Comparison of ENCODE assay signal across 29 cellular contexts in genomic region chr2:25524507-25524906, GRCh38.
A peak's percentile ranks its signal among the peaks of the same experiment; 100 is the strongest.
DNase-seq lines count a peak whose midpoint lies in the region; ATAC-seq, FAIRE-seq and TF ChIP-seq lines count a peak whose summit lies in the region.
"Had no signal": no experiment of that assay in that cellular context is flagged by ENCODE, and none has a peak within 500 bp of the region (broad histone marks: within the 10 kb centered on the region; RNA-seq: fewer than 3 reads in every experiment).

No MANE protein-coding gene starts in this region.

- no peaks in the 10 kb centered on the region for H3K27me3 Mint-ChIP-seq in activated naive CD4-positive, alpha-beta T cell treated with anti-CD3 and anti-CD28 coated beads for 36 hours (ENCODE audit: low read depth)
- H3K27me3 Mint-ChIP-seq in activated naive CD4-positive, alpha-beta T cell treated with anti-CD3 and anti-CD28 coated beads, Interleukin-2, amount 10 ng/mL, durations not matched to agents 7 days and 5 days = no peaks in the 10 kb centered on the region
- no peaks in the 10 kb centered on the region for H3K27me3 Mint-ChIP-seq in T-helper 17 cell
- H3K27me3 Mint-ChIP-seq in CD4-positive, alpha-beta T cell = no peaks in the 10 kb centered on the region
- H3K27me3 Mint-ChIP-seq: activated CD4-positive, alpha-beta memory T cell treated with anti-CD3 and anti-CD28 coated beads, Interleukin-2, amount 10 ng/mL, durations not matched to agents 7 days and 5 days; stimulated activated memory B cell treated with anti-CD40 and anti-IgM and Interleukin-4, amounts not matched to agents 10 μg/mL and 1 μg/mL and 100 μg/mL, for 72 hours; T-cell had no signal

- no peaks in the 10 kb centered on the region for H3K9me3 Mint-ChIP-seq in activated naive CD4-positive, alpha-beta T cell treated with anti-CD3 and anti-CD28 coated beads for 36 hours
- no peaks in the 10 kb centered on the region for H3K9me3 Mint-ChIP-seq in activated naive CD4-positive, alpha-beta T cell treated with anti-CD3 and anti-CD28 coated beads, Interleukin-2, amount 10 ng/mL, durations not matched to agents 7 days and 5 days
- H3K9me3 Mint-ChIP-seq in CD4-positive, alpha-beta T cell = no peaks in the 10 kb centered on the region
- H3K9me3 Mint-ChIP-seq: activated CD4-positive, alpha-beta memory T cell treated with anti-CD3 and anti-CD28 coated beads, Interleukin-2, amount 10 ng/mL, durations not matched to agents 7 days and 5 days; stimulated activated memory B cell treated with anti-CD40 and anti-IgM and Interleukin-4, amounts not matched to agents 10 μg/mL and 1 μg/mL and 100 μg/mL, for 72 hours; T-cell had no signal

- TF ChIP-seq CTCF in CD4-positive, alpha-beta T cell (IDR thresholded peaks at IDR 0.05) = no peak
- TF ChIP-seq CTCF in sigmoid colon (IDR thresholded peaks at IDR 0.05) = no peak

- H3K4me3 Mint-ChIP-seq in activated naive CD4-positive, alpha-beta T cell treated with anti-CD3 and anti-CD28 coated beads for 36 hours = no peak overlapping the region
- H3K4me3 Mint-ChIP-seq in activated naive CD4-positive, alpha-beta T cell treated with anti-CD3 and anti-CD28 coated beads, Interleukin-2, amount 10 ng/mL, durations not matched to agents 7 days and 5 days = no peak overlapping the region
- H3K4me3 Mint-ChIP-seq in T-helper 17 cell = no peak overlapping the region
- H3K4me3 Mint-ChIP-seq in CD4-positive, alpha-beta T cell = no peak overlapping the region
- H3K4me3 Mint-ChIP-seq: activated CD4-positive, alpha-beta memory T cell treated with anti-CD3 and anti-CD28 coated beads, Interleukin-2, amount 10 ng/mL, durations not matched to agents 7 days and 5 days; stimulated activated memory B cell treated with anti-CD40 and anti-IgM and Interleukin-4, amounts not matched to agents 10 μg/mL and 1 μg/mL and 100 μg/mL, for 72 hours; T-cell had no signal

- no peak overlapping the region for H3K4me3 ChIP-seq in sigmoid colon
- H3K4me3 ChIP-seq: body of pancreas, left lung, SJSA1, upper lobe of left lung had no signal

- CTCF ChIA-PET in activated naive CD4-positive, alpha-beta T cell treated with anti-CD3 and anti-CD28 coated beads for 36 hours (lab: Charles Lee) = interaction anchor here (0.6 kb wide), 1 partner anchor 349 kb away, joined by 4 read pairs; no protein-coding TSS in a partner anchor
- CTCF ChIA-PET in activated naive CD4-positive, alpha-beta T cell treated with anti-CD3 and anti-CD28 coated beads, Interleukin-2, amount 10 ng/mL, durations not matched to agents 7 days and 5 days (lab: Charles Lee) = interaction anchor here (1.3 kb wide), 1 partner anchor 295 kb away, joined by 5 read pairs; no protein-coding TSS in a partner anchor
- CTCF ChIA-PET in CD4-positive, alpha-beta T cell (lab: Charles Lee) = interaction anchor here (1.1 to 1.6 kb wide), 2 partner anchors 20 to 163 kb away, joined by 3 read pairs; no protein-coding TSS in a partner anchor

- peaks cover 6% of the 10 kb centered on the region for H3K4me1 Mint-ChIP-seq in activated naive CD4-positive, alpha-beta T cell treated with anti-CD3 and anti-CD28 coated beads for 36 hours (ENCODE audit: low read depth)
- peaks cover 8% of the 10 kb centered on the region for H3K4me1 Mint-ChIP-seq in activated naive CD4-positive, alpha-beta T cell treated with anti-CD3 and anti-CD28 coated beads, Interleukin-2, amount 10 ng/mL, durations not matched to agents 7 days and 5 days
- peaks cover 9% of the 10 kb centered on the region for H3K4me1 Mint-ChIP-seq in T-helper 17 cell
- peaks cover 7% of the 10 kb centered on the region for H3K4me1 Mint-ChIP-seq in CD4-positive, alpha-beta T cell (ENCODE audit: low read depth)

- WGBS in sigmoid colon, 2 donors = 27 to 83% methylated on average over 5 of the region's 5 CpGs

- H3K4me1 ChIP-seq in sigmoid colon = peaks cover 0 to 11% (median 5%) of the 10 kb centered on the region in 4 donors

- ATAC-seq in HG02610 (IDR thresholded peaks at IDR 0.05; ENCODE audit: unreplicated experiment) (peak; percentile 70), T-helper 17 cell (no peak)
- no peak for ATAC-seq in CD4-positive, alpha-beta T cell (ENCODE audit: poor library complexity)
- ATAC-seq: activated CD4-positive, CD25-positive, alpha-beta regulatory T cell treated with anti-CD3 and anti-CD28 coated beads, Interleukin-2, amount 50 U/mL, for 24 hours; body of pancreas; left lung; sciatic nerve; stimulated activated memory B cell treated with anti-CD40 and anti-IgM and Interleukin-4, amounts not matched to agents 10 μg/mL and 1 μg/mL and 100 μg/mL, for 72 hours; T-cell had no signal

- POLR2A ChIA-PET in CD4-positive, alpha-beta T cell (lab: Charles Lee) = no interaction called here

- no peaks in the 10 kb centered on the region for H3K36me3 Mint-ChIP-seq in activated naive CD4-positive, alpha-beta T cell treated with anti-CD3 and anti-CD28 coated beads for 36 hours (ENCODE audit: low read depth)
- H3K36me3 Mint-ChIP-seq in activated naive CD4-positive, alpha-beta T cell treated with anti-CD3 and anti-CD28 coated beads, Interleukin-2, amount 10 ng/mL, durations not matched to agents 7 days and 5 days = peaks cover 4% of the 10 kb centered on the region
- H3K36me3 Mint-ChIP-seq in T-helper 17 cell (ENCODE audit: low read depth) = peaks cover 6% of the 10 kb centered on the region
- H3K36me3 Mint-ChIP-seq in CD4-positive, alpha-beta T cell (ENCODE audit: low read depth) = peaks cover 8% of the 10 kb centered on the region
- H3K36me3 Mint-ChIP-seq: stimulated activated memory B cell treated with anti-CD40 and anti-IgM and Interleukin-4, amounts not matched to agents 10 μg/mL and 1 μg/mL and 100 μg/mL, for 72 hours had no signal

- peak overlapping the region; percentile 36 for H3K27ac Mint-ChIP-seq in activated naive CD4-positive, alpha-beta T cell treated with anti-CD3 and anti-CD28 coated beads for 36 hours
- no peak overlapping the region for H3K27ac Mint-ChIP-seq in activated naive CD4-positive, alpha-beta T cell treated with anti-CD3 and anti-CD28 coated beads, Interleukin-2, amount 10 ng/mL, durations not matched to agents 7 days and 5 days
- peak overlapping the region; percentile 16 for H3K27ac Mint-ChIP-seq in T-helper 17 cell
- no peak overlapping the region for H3K27ac Mint-ChIP-seq in CD4-positive, alpha-beta T cell
- H3K27ac Mint-ChIP-seq: activated CD4-positive, alpha-beta memory T cell treated with anti-CD3 and anti-CD28 coated beads, Interleukin-2, amount 10 ng/mL, durations not matched to agents 7 days and 5 days; stimulated activated memory B cell treated with anti-CD40 and anti-IgM and Interleukin-4, amounts not matched to agents 10 μg/mL and 1 μg/mL and 100 μg/mL, for 72 hours had no signal

- H3K9me3 ChIP-seq in T-helper 17 cell (ENCODE audit: control insufficient read depth, low read length, poor library complexity, severe bottlenecking) = no peaks in the 10 kb centered on the region
- H3K9me3 ChIP-seq in CD4-positive, alpha-beta T cell (ENCODE audit: control insufficient read depth, low read length) = no peaks in the 10 kb centered on the region
- no peaks in the 10 kb centered on the region for H3K9me3 ChIP-seq in sigmoid colon
- H3K9me3 ChIP-seq: body of pancreas, left lung, SJSA1, upper lobe of left lung had no signal

- TF ChIP-seq EP300 in sigmoid colon (IDR thresholded peaks at IDR 0.05) = no peak

- no peaks in the 10 kb centered on the region for H3K36me3 ChIP-seq in sigmoid colon
- H3K36me3 ChIP-seq: left lung, SJSA1, upper lobe of left lung had no signal

- TF ChIP-seq POLR2A in sigmoid colon (IDR thresholded peaks at IDR 0.05) = no peak

- FAIRE-seq in urothelium cell line (lab: Jason Lieb, UNC) = peak; percentile 74
- FAIRE-seq: endothelial cell of umbilical vein had no signal

- DNase-seq in activated naive CD4-positive, alpha-beta T cell treated with anti-CD3 and anti-CD28 coated beads for 36 hours = no peak
- DNase-seq in activated naive CD4-positive, alpha-beta T cell treated with anti-CD3 and anti-CD28 coated beads, Interleukin-2, amount 10 ng/mL, durations not matched to agents 7 days and 5 days = no peak
- DNase-seq in T-helper 17 cell = no peak
- DNase-seq in urothelium cell line (ENCODE audit: low spot score) = no peak
- DNase-seq in CD4-positive, alpha-beta T cell = no peak
- no peak for DNase-seq in GM19238 (ENCODE audit: insufficient read length, low spot score)
- DNase-seq in sigmoid colon = no peak
- DNase-seq: activated CD4-positive, alpha-beta memory T cell treated with anti-CD3 and anti-CD28 coated beads, Interleukin-2, amount 10 ng/mL, durations not matched to agents 7 days and 5 days; activated gamma-delta T cell; body of pancreas; cerebellar nuclear complex; DMS153; HCEC 1CT; left lung; mesendoderm; NCI-H187; NCI-H2171 treated with DMSO at 0.1 percent for 48 hours; NCI-H524 treated with DMSO at 0.1 percent for 48 hours; RPMI8226; stimulated activated CD4-positive, alpha-beta T cell treated with anti-CD3 and anti-CD28 coated beads, Interleukin-4, amount 100 ng/mL, for 24 hours; substantia nigra; T-cell; upper lobe of left lung had no signal

- intact Hi-C loops in activated naive CD4-positive, alpha-beta T cell treated with anti-CD3 and anti-CD28 coated beads for 36 hours (cut with micrococcal nuclease) = loop anchor here (5.0 kb wide), 1 partner anchor 552 kb away; the partner anchor contains the start of gene DNAJC27
- intact Hi-C loops in CD4-positive, alpha-beta T cell (cut with DNase I, micrococcal nuclease) = loop anchor here in 1 of 2 experiments (5.0 kb wide), 1 partner anchor 162 kb away; no protein-coding TSS in a partner anchor
- intact Hi-C loops in sigmoid colon (cut with DNase I) = loop anchor here (5.0 kb wide), 3 partner anchors 147 to 247 kb away; no protein-coding TSS in a partner anchor

- H3K27ac ChIP-seq in CD4-positive, alpha-beta T cell (ENCODE audit: low read depth, low read length) = no peak overlapping the region
- no peak overlapping the region for H3K27ac ChIP-seq in sigmoid colon
- H3K27ac ChIP-seq: body of pancreas, left lung, SJSA1, upper lobe of left lung had no signal

- H3K27me3 ChIP-seq in CD4-positive, alpha-beta T cell (ENCODE audit: control insufficient read depth, insufficient read depth, low read length) = no peaks in the 10 kb centered on the region
- no peaks in the 10 kb centered on the region for H3K27me3 ChIP-seq in sigmoid colon
- H3K27me3 ChIP-seq: body of pancreas, left lung, SJSA1, upper lobe of left lung had no signal

Comparison
In these comparisons a context has a peak if more than half of its experiments do, and no peak if none do; other contexts are left out.
1. H3K27ac Mint-ChIP-seq: peak in activated naive CD4-positive, alpha-beta T cell treated with anti-CD3 and anti-CD28 coated beads for 36 hours (single experiment) and T-helper 17 cell (single experiment); none in activated naive CD4-positive, alpha-beta T cell treated with anti-CD3 and anti-CD28 coated beads, Interleukin-2, amount 10 ng/mL, durations not matched to agents 7 days and 5 days (single experiment) and CD4-positive, alpha-beta T cell (single experiment).